Comparison of ENCODE assay signal across 9 cellular contexts in genomic region chr20:45963059-45964011, GRCh38. TPM values are rescaled to one million over a fixed set of nuclear protein-coding genes. Genes with fewer than 3 reads are reported as not detected.
DNase-seq lines count a peak whose midpoint lies in the region; ATAC-seq and TF ChIP-seq lines count a peak whose summit lies in the region.
"Had no signal": no experiment of that assay in that cellular context is flagged by ENCODE, and none has a peak within 500 bp of the region (broad histone marks: within the 10 kb centered on the region; RNA-seq: fewer than 3 reads in every experiment).

No MANE protein-coding gene starts in this region.

- no peaks in the 10 kb centered on the region for H3K27me3 Mint-ChIP-seq in CD4-positive, alpha-beta memory T cell
- no peaks in the 10 kb centered on the region for H3K27me3 Mint-ChIP-seq in HFFc6 (ENCODE audit: insufficient read depth)

- peaks cover 89% of the 10 kb centered on the region for H3K36me3 ChIP-seq in CD4-positive, alpha-beta memory T cell (ENCODE audit: insufficient read depth, low read length)
- H3K36me3 ChIP-seq in Panc1 (ENCODE audit: control insufficient read depth, insufficient read depth, low read length) (peaks cover 16% of the 10 kb centered on the region), smooth muscle cell (ENCODE audit: low read depth) (peaks cover 33% of the 10 kb centered on the region), HAP-1 (replicated peaks) (peaks cover 84% of the 10 kb centered on the region)

- H3K4me3 Mint-ChIP-seq in CD4-positive, alpha-beta memory T cell: peak overlapping the region in 4 of 8 donors; percentile 56 to 64 (median 60)
- H3K4me3 Mint-ChIP-seq in HFFc6: no peak overlapping the region

- no TSS peak for BruUV-seq in Panc1 (replicated peaks; lab: Mats Ljungman, UMichigan)

- ATAC-seq in Panc1 (peak; percentile 65; the same call in 1 of the 2 replicates), GM21529 (IDR thresholded peaks at IDR 0.05; ENCODE audit: unreplicated experiment) (no peak)

- CTCF ChIA-PET in CD4-positive, alpha-beta memory T cell (lab: Charles Lee; ENCODE audit: partially characterized antibody): interaction anchor here (0.6 to 5.7 kb wide), 9 partner anchors 10 to 192 kb away, joined by 3 to 54 read pairs (median 4); no protein-coding TSS in a partner anchor
- CTCF ChIA-PET in Panc1 (lab: Charles Lee): no interaction called here

- H3K4me1 ChIP-seq in CD4-positive, alpha-beta memory T cell (ENCODE audit: insufficient read depth, low read length): no peaks in the 10 kb centered on the region
- H3K4me1 ChIP-seq in Panc1 (ENCODE audit: control insufficient read depth, insufficient read depth, low read length) (no peaks in the 10 kb centered on the region), smooth muscle cell (ENCODE audit: low read depth) (no peaks in the 10 kb centered on the region), HAP-1 (no peaks in the 10 kb centered on the region)

- no peak overlapping the region for H2AFZ ChIP-seq in smooth muscle cell (ENCODE audit: low read depth)

- intact Hi-C loops in CD4-positive, alpha-beta memory T cell (cut with micrococcal nuclease): loop anchor here (1.0 kb wide), 2 partner anchors 139 to 164 kb away; no protein-coding TSS in a partner anchor
- intact Hi-C loops in Panc1 (cut with micrococcal nuclease; ENCODE audit: unreplicated experiment): no loop called here

- H3K27me3 ChIP-seq in CD4-positive, alpha-beta memory T cell (ENCODE audit: insufficient read depth, low read length): no peaks in the 10 kb centered on the region
- H3K27me3 ChIP-seq in Panc1 (ENCODE audit: control insufficient read depth, insufficient read depth, low read length) (no peaks in the 10 kb centered on the region), smooth muscle cell (ENCODE audit: low read depth) (no peaks in the 10 kb centered on the region), HAP-1 (ENCODE audit: low read depth) (no peaks in the 10 kb centered on the region)

- H3K79me2 ChIP-seq in smooth muscle cell (ENCODE audit: low read depth): no peaks in the 10 kb centered on the region

- no peaks in the 10 kb centered on the region for H3K9me3 Mint-ChIP-seq in CD4-positive, alpha-beta memory T cell
- no peaks in the 10 kb centered on the region for H3K9me3 Mint-ChIP-seq in HFFc6

- 95% methylated on average over 34 of the region's 34 CpGs for WGBS in smooth muscle cell (ENCODE audit: low lambda C conversion rate)

- H4K20me1 ChIP-seq in smooth muscle cell (ENCODE audit: low read depth): peaks cover 9% of the 10 kb centered on the region

- TF ChIP-seq CTCF in HFFc6 (IDR thresholded peaks at IDR 0.05) (peak; percentile 66), Panc1 (IDR thresholded peaks at IDR 0.05) (peak; percentile 62; the same call in 1 of the 2 replicates), fibroblast of mammary gland (conservative IDR thresholded peaks at IDR 0.05; ENCODE audit: control insufficient read depth, insufficient read depth, low read depth, low read length) (peak; percentile 34), smooth muscle cell (IDR thresholded peaks at IDR 0.05; ENCODE audit: borderline replicate concordance, insufficient read depth, poor library complexity, severe bottlenecking) (peak; percentile 26)

- no peaks in the 10 kb centered on the region for H3F3A ChIP-seq in smooth muscle cell (ENCODE audit: low read depth)

- H3K4me3 ChIP-seq in CD4-positive, alpha-beta memory T cell (ENCODE audit: low read length in 2 of 2): no peak overlapping the region
- H3K4me3 ChIP-seq in Panc1 (ENCODE audit: low read depth in 2 of 2, low read length in 2 of 2) (no peak overlapping the region), fibroblast of mammary gland (ENCODE audit: control insufficient read depth, low read depth, low read length) (no peak overlapping the region), smooth muscle cell (no peak overlapping the region), HAP-1 (no peak overlapping the region)

- POLR2A ChIA-PET in CD4-positive, alpha-beta memory T cell (lab: Charles Lee; ENCODE audit: partially characterized antibody): interaction anchor here (1.2 to 7.7 kb wide), 4 partner anchors 9 to 38 kb away, joined by 3 to 58 read pairs (median 30); partner anchors contain the start of genes PCIF1 and ZNF335
- POLR2A ChIA-PET in Panc1 (lab: Charles Lee): no interaction called here

- in situ Hi-C loops in Panc1 (cut with HindIII; ENCODE audit: low pct_unique_long_range_greater_than_20kb, low sequenced_read_pairs): no loop called here
- in situ Hi-C loops in HAP-1 (cut with MboI; ENCODE audit: low sequenced_read_pairs): no loop called here

- no peak overlapping the region for H3K27ac ChIP-seq in CD4-positive, alpha-beta memory T cell (ENCODE audit: low read depth, low read length)
- no peak overlapping the region for H3K27ac ChIP-seq in Panc1 (ENCODE audit: low read length)
- no peak overlapping the region for H3K27ac ChIP-seq in smooth muscle cell (ENCODE audit: low read depth)

- peak overlapping the region; percentile 53 to 87 (median 61) for H3K27ac Mint-ChIP-seq in CD4-positive, alpha-beta memory T cell
- H3K27ac Mint-ChIP-seq in HFFc6: no peak overlapping the region

- H3K4me1 Mint-ChIP-seq in CD4-positive, alpha-beta memory T cell: peaks cover 0 to 11% (median 4%) of the 10 kb centered on the region in 4 donors
- H3K4me1 Mint-ChIP-seq in HFFc6 (ENCODE audit: low read depth): no peaks in the 10 kb centered on the region

- DNase-seq in CD4-positive, alpha-beta memory T cell: peak in 4 of 5 donors; percentile 33 to 51 (median 36)
- DNase-seq in HFFc6: peak; percentile 44
- no peak for DNase-seq in Panc1 (ENCODE audit: low read depth, low spot score)
- DNase-seq in fibroblast of mammary gland (ENCODE audit: low read depth): peak; percentile 59
- no peak for DNase-seq in smooth muscle cell (lab: John Stamatoyannopoulos, UW; ENCODE audit: unreplicated experiment)
- DNase-seq in HAP-1 (ENCODE audit: low spot score in 2 of 2): no peak
- no peak for DNase-seq in 8988T

- H3K4me2 ChIP-seq in smooth muscle cell: no peak overlapping the region

- no peaks in the 10 kb centered on the region for H3K9me3 ChIP-seq in CD4-positive, alpha-beta memory T cell (ENCODE audit: control insufficient read depth in 1 of 2, low read length in 2 of 2)
- H3K9me3 ChIP-seq in Panc1 (ENCODE audit: control insufficient read depth, insufficient read depth, low read depth, low read length) (no peaks in the 10 kb centered on the region), smooth muscle cell (replicated peaks; ENCODE audit: low read depth) (no peaks in the 10 kb centered on the region), HAP-1 (no peaks in the 10 kb centered on the region)

- no peak overlapping the region for H3K9ac ChIP-seq in smooth muscle cell (ENCODE audit: low read depth)

- peaks cover 49 to 80% of the 10 kb centered on the region in 2 donors for H3K36me3 Mint-ChIP-seq in CD4-positive, alpha-beta memory T cell
- peaks cover 23% of the 10 kb centered on the region for H3K36me3 Mint-ChIP-seq in HFFc6 (ENCODE audit: low read depth)

RNA-seq across cellular contexts. Expression of gene ZNF335, which starts 8.7 kb away (rescaled TPM):
- total RNA-seq in CD4-positive, alpha-beta memory T cell: 10 to 100 TPM; 62.5 to 63.2 TPM
- 10 to 100 TPM in 1 of 2 donors, 1 to 10 TPM in 1; 6.4 to 16.5 TPM for polyA plus RNA-seq in CD4-positive, alpha-beta memory T cell
- total RNA-seq in HFFc6 (2021; fragmentation: NEBNext Ultra II Directional; extraction: Animal tissue kit (Norgen Biotek cat#: 25700)): 10 to 100 TPM; 13.1 to 14.6 (median 13.5) TPM
- total RNA-seq in Panc1 (2021; ENCODE audit: unreplicated experiment) (31.1 TPM), smooth muscle cell (11.2 and 11.6 TPM in 2 replicates)
- 25.2 TPM for polyA plus RNA-seq in Panc1 (2012; ENCODE audit: insufficient read length)
- 14.2 and 20.7 TPM in 2 replicates for polyA plus RNA-seq in smooth muscle cell

RNA-seq across cellular contexts. Expression of gene PCIF1, which starts 28.9 kb away (rescaled TPM):
- 10 to 100 TPM; 63.1 to 69.4 TPM for total RNA-seq in CD4-positive, alpha-beta memory T cell
- polyA plus RNA-seq in CD4-positive, alpha-beta memory T cell: 10 to 100 TPM; 70.9 to 83.4 TPM
- 10 to 100 TPM; 14.8 to 23.1 (median 19.5) TPM for total RNA-seq in HFFc6 (2021; fragmentation: NEBNext Ultra II Directional; extraction: Animal tissue kit (Norgen Biotek cat#: 25700))
- 24.6 TPM for total RNA-seq in Panc1 (2021; ENCODE audit: unreplicated experiment)
- 34.8 TPM for polyA plus RNA-seq in Panc1 (2012; ENCODE audit: insufficient read length)
- total RNA-seq in smooth muscle cell: 13.5 and 15.4 TPM in 2 replicates
- 37.2 and 38.9 TPM in 2 replicates for polyA plus RNA-seq in smooth muscle cell

RNA-seq across cellular contexts. Expression of gene MMP9, which starts 45.4 kb away (rescaled TPM):
- 10 to 100 TPM; 32.9 to 35.3 TPM for total RNA-seq in CD4-positive, alpha-beta memory T cell
- polyA plus RNA-seq in CD4-positive, alpha-beta memory T cell: not detected
- not detected for total RNA-seq in HFFc6 (2021; fragmentation: NEBNext Ultra II Directional; extraction: Animal tissue kit (Norgen Biotek cat#: 25700))
- total RNA-seq in Panc1 (2021; ENCODE audit: unreplicated experiment): 0.26 TPM
- 0.62 TPM for polyA plus RNA-seq in Panc1 (2012; ENCODE audit: insufficient read length)
- 4.9 and 6.3 TPM in 2 replicates for total RNA-seq in smooth muscle cell
- polyA plus RNA-seq in smooth muscle cell: 5.9 and 27.2 TPM in 2 replicates
- total RNA-seq: LHCN-M2 had no signal

RNA-seq across cellular contexts. Expression of gene PLTP, which starts 51.4 kb away (rescaled TPM):
- total RNA-seq in CD4-positive, alpha-beta memory T cell: under 1 TPM in 1 of 2 experiments, not detected in 1; 0.19 TPM
- polyA plus RNA-seq in CD4-positive, alpha-beta memory T cell: under 1 TPM; 0.29 to 0.69 TPM
- total RNA-seq in HFFc6 (2021; fragmentation: NEBNext Ultra II Directional; extraction: Animal tissue kit (Norgen Biotek cat#: 25700)): 10 to 100 TPM in 5 of 6 experiments, 1 to 10 TPM in 1; 8.3 to 13.6 (median 11.1) TPM
- total RNA-seq in Panc1 (2021; ENCODE audit: unreplicated experiment) (17.7 TPM), smooth muscle cell (81.0 and 93.3 TPM in 2 replicates)
- 73.4 TPM for polyA plus RNA-seq in Panc1 (2012; ENCODE audit: insufficient read length)
- polyA plus RNA-seq in smooth muscle cell: 197 and 262 TPM in 2 replicates

Comparison
In these comparisons a context has a peak if more than half of its experiments do, and no peak if none do; other contexts are left out.
1. DNase-seq: peak in CD4-positive, alpha-beta memory T cell (4 of 5), HFFc6 (single experiment) and fibroblast of mammary gland (single experiment); none in Panc1 (single experiment), smooth muscle cell (single experiment), HAP-1 (0 of 2) and 8988T (single experiment).
2. Peak in every context shown above with its lines, with median percentiles within 50 percentile points of each other: CTCF ChIP-seq.